29 cellular contexts compared by ENCODE assay signal in genomic region chr14:28755198-28755794, GRCh38.
DNase-seq lines count a peak whose midpoint lies in the region; ATAC-seq and TF ChIP-seq lines count a peak whose summit lies in the region.
"Had no signal": no experiment of that assay in that cellular context is flagged by ENCODE, and none has a peak within 500 bp of the region (broad histone marks: within the 10 kb centered on the region; RNA-seq: fewer than 3 reads in every experiment).

No MANE protein-coding gene starts in this region.

- H3K4me3 ChIP-seq in GM06990 (replicated peaks; ENCODE audit: low read depth, low read length) (peak overlapping the region; percentile 29), MM.1S (ENCODE audit: low read length) (peak overlapping the region; percentile 22)
- H3K4me3 ChIP-seq: cardiac muscle cell, prostate gland, sigmoid colon, transverse colon had no signal

- TF ChIP-seq CTCF in GM06990 (IDR thresholded peaks at IDR 0.05; ENCODE audit: insufficient read depth, low read length, poor library complexity, severe bottlenecking) (no peak), MM.1S (IDR thresholded peaks at IDR 0.05; ENCODE audit: low read length) (no peak)

- no peaks in the 10 kb centered on the region for H3K4me1 Mint-ChIP-seq in activated naive CD4-positive, alpha-beta T cell treated with anti-CD3 and anti-CD28 coated beads, Interleukin-2, amount 10 ng/mL, durations not matched to agents 7 days and 5 days

- no peaks in the 10 kb centered on the region for H3K9me2 ChIP-seq in MM.1S (replicated peaks; ENCODE audit: insufficient read depth, low read length)

- H3K27ac ChIP-seq in MM.1S (ENCODE audit: low read length) (no peak overlapping the region), cingulate gyrus (ENCODE audit: low read depth, low read length) (peak overlapping the region; percentile 60)
- H3K27ac ChIP-seq: cardiac muscle cell, prostate gland, sigmoid colon, transverse colon had no signal

- no peaks in the 10 kb centered on the region for H3K9me3 Mint-ChIP-seq in activated naive CD4-positive, alpha-beta T cell treated with anti-CD3 and anti-CD28 coated beads, Interleukin-2, amount 10 ng/mL, durations not matched to agents 7 days and 5 days

- H3K79me2 ChIP-seq in MM.1S (ENCODE audit: low read length) = no peaks in the 10 kb centered on the region

- peaks cover 52% of the 10 kb centered on the region for H3K27me3 Mint-ChIP-seq in activated naive CD4-positive, alpha-beta T cell treated with anti-CD3 and anti-CD28 coated beads, Interleukin-2, amount 10 ng/mL, durations not matched to agents 7 days and 5 days

- no peaks in the 10 kb centered on the region for H4K20me1 ChIP-seq in MM.1S (ENCODE audit: insufficient read depth, low read length)

- H3K27ac Mint-ChIP-seq in activated naive CD4-positive, alpha-beta T cell treated with anti-CD3 and anti-CD28 coated beads, Interleukin-2, amount 10 ng/mL, durations not matched to agents 7 days and 5 days = no peak overlapping the region
- H3K27ac Mint-ChIP-seq: activated naive CD8-positive, alpha-beta T cell had no signal

- H3K36me3 ChIP-seq in GM06990 (ENCODE audit: control insufficient read depth, insufficient read depth, low read length) (no peaks in the 10 kb centered on the region), MM.1S (replicated peaks; ENCODE audit: insufficient read depth, low read length) (no peaks in the 10 kb centered on the region)
- H3K36me3 ChIP-seq: cardiac muscle cell, prostate gland, sigmoid colon, transverse colon had no signal

- CTCF ChIA-PET in activated naive CD4-positive, alpha-beta T cell treated with anti-CD3 and anti-CD28 coated beads, Interleukin-2, amount 10 ng/mL, durations not matched to agents 7 days and 5 days (lab: Charles Lee) = interaction anchor here (0.7 to 1.4 kb wide), 3 partner anchors 13 to 1627 kb away, joined by 3 to 4 read pairs (median 3); no protein-coding TSS in a partner anchor

- H3K4me2 ChIP-seq in MM.1S (ENCODE audit: low read depth, low read length) = peak overlapping the region; percentile 32; the same call in 1 of the 2 replicates

- no peak overlapping the region for H2AFZ ChIP-seq in MM.1S (ENCODE audit: low read length)

- no peak for ATAC-seq in GM18502 (IDR thresholded peaks at IDR 0.05; ENCODE audit: poor library complexity, unreplicated experiment)

- H3K36me3 Mint-ChIP-seq in activated naive CD4-positive, alpha-beta T cell treated with anti-CD3 and anti-CD28 coated beads, Interleukin-2, amount 10 ng/mL, durations not matched to agents 7 days and 5 days = no peaks in the 10 kb centered on the region
- H3K36me3 Mint-ChIP-seq: activated naive CD8-positive, alpha-beta T cell had no signal

- H3K9me3 ChIP-seq in MM.1S (replicated peaks; ENCODE audit: insufficient read depth, low read length) = no peaks in the 10 kb centered on the region
- H3K9me3 ChIP-seq: prostate gland, sigmoid colon, transverse colon had no signal

- no peaks in the 10 kb centered on the region for H3F3A ChIP-seq in MM.1S (ENCODE audit: insufficient read depth, low read length)

- no peak overlapping the region for H3K9ac ChIP-seq in MM.1S (ENCODE audit: low read length)

- H3K4me3 Mint-ChIP-seq in activated naive CD4-positive, alpha-beta T cell treated with anti-CD3 and anti-CD28 coated beads, Interleukin-2, amount 10 ng/mL, durations not matched to agents 7 days and 5 days = no peak overlapping the region
- H3K4me3 Mint-ChIP-seq: activated naive CD8-positive, alpha-beta T cell had no signal

- DNase-seq in GM06990 (ENCODE audit: extremely low read depth, insufficient read length) (no peak), MM.1S (no peak), retina (peak; percentile 46), Ammon's horn (ENCODE audit: low spot score) (no peak)
- no peak for DNase-seq in activated effector memory CD4-positive, alpha-beta T cell treated with anti-CD3 and anti-CD28 coated beads, Interleukin-2, amount 50 U/mL, for 16 hours
- no peak for DNase-seq in activated naive CD4-positive, alpha-beta T cell treated with anti-CD3 and anti-CD28 coated beads, Interleukin-2, amount 10 ng/mL, durations not matched to agents 7 days and 5 days
- DNase-seq: activated CD4-positive, alpha-beta T cell treated with anti-CD3 and anti-CD28 coated beads for 4 hours; activated CD8-positive, alpha-beta memory T cell treated with anti-CD3 and anti-CD28 coated beads for 24 hours; activated T-cell treated with anti-CD3 and anti-CD28 coated beads for 4 hours; cortex of kidney; DMS53; GDM1; H7; KG1; MV-4-11; NCI-H1436; NCI-H2107; NCI-H446 treated with DMSO at 0.1 percent for 48 hours; NCI-H82; SIG-M5; sigmoid colon; stimulated activated CD4-positive, alpha-beta T cell treated with anti-CD3 and anti-CD28 coated beads, Interleukin-4, amount 100 ng/mL, for 24 hours; SW 1271; transverse colon had no signal

- no peaks in the 10 kb centered on the region for H3K4me1 ChIP-seq in MM.1S (ENCODE audit: low read length)
- H3K4me1 ChIP-seq: prostate gland had no signal

- no peaks in the 10 kb centered on the region for H3K27me3 ChIP-seq in GM06990 (replicated peaks; ENCODE audit: control insufficient read depth, insufficient read depth, low read length)
- no peaks in the 10 kb centered on the region for H3K27me3 ChIP-seq in MM.1S (replicated peaks; ENCODE audit: insufficient read depth, low read length)
